ENCODE assay signal across 7 cellular contexts in genomic region chr1:154420172-154420571, GRCh38. TPM values are rescaled to one million over a fixed set of nuclear protein-coding genes. Genes with fewer than 3 reads are reported as not detected.
DNase-seq lines count a peak whose midpoint lies in the region; ATAC-seq, FAIRE-seq and TF ChIP-seq lines count a peak whose summit lies in the region.

No MANE protein-coding gene starts in this region.

- H3K4me2 ChIP-seq in PC-9, result peak overlapping the region; percentile 70

- H3K9me2 ChIP-seq in PC-9 (ENCODE audit: insufficient read depth), result no peaks in the 10 kb centered on the region

- DNase-seq in PC-9 (peak; percentile 53 to 54), amniotic epithelial cell (ENCODE audit: low read depth) (peak; percentile 85), right atrium auricular region (ENCODE audit: low spot score) (peak; percentile 97), small intestine (peak; percentile 69)

- no peaks in the 10 kb centered on the region for H3K27me3 ChIP-seq in PC-9 (ENCODE audit: insufficient read depth, low read depth)
- H3K27me3 ChIP-seq in right atrium auricular region, result no peaks in the 10 kb centered on the region
- H3K27me3 ChIP-seq in small intestine (ENCODE audit: control insufficient read depth in 2 of 2, insufficient read depth in 2 of 2, low read length in 2 of 2), result no peaks in the 10 kb centered on the region

- H4K20me1 ChIP-seq in PC-9 (ENCODE audit: insufficient read depth), result no peaks in the 10 kb centered on the region; the same call in 1 of the 2 replicates

- H2AFZ ChIP-seq in PC-9, result no peak overlapping the region

- no peak for FAIRE-seq in small intestine (lab: Jason Lieb, UNC)

- H3K4me3 ChIP-seq in PC-9 (no peak overlapping the region), right atrium auricular region (no peak overlapping the region), small intestine (ENCODE audit: low read depth in 1 of 2, low read length in 2 of 2) (no peak overlapping the region)

- H3K27ac ChIP-seq in PC-9, result peak overlapping the region; percentile 66
- H3K27ac ChIP-seq in right atrium auricular region, result peak overlapping the region; percentile 94 to 96
- peak overlapping the region; percentile 96 to 97 for H3K27ac ChIP-seq in small intestine (ENCODE audit: low read depth in 1 of 2, low read length in 1 of 2)

- H3F3A ChIP-seq in PC-9 (ENCODE audit: insufficient read depth, low read depth), result peaks cover 39% of the 10 kb centered on the region

- 35 to 49% (median 44%) methylated on average over 5 of the region's 5 CpGs for WGBS in small intestine, 3 donors

- ATAC-seq in GM19463 (IDR thresholded peaks at IDR 0.05; ENCODE audit: unreplicated experiment) (peak; percentile 65), HG03039 (IDR thresholded peaks at IDR 0.05; ENCODE audit: unreplicated experiment) (no peak), HG02970 (IDR thresholded peaks at IDR 0.05; ENCODE audit: low FRiP score, unreplicated experiment) (no peak)

- no peak for TF ChIP-seq CTCF in PC-9 (conservative IDR thresholded peaks at IDR 0.05)
- TF ChIP-seq CTCF in right atrium auricular region (IDR thresholded peaks at IDR 0.05), result no peak

- BruUV-seq in PC-9 (replicated peaks; lab: Mats Ljungman, UMichigan), result no TSS peak

- H3K79me2 ChIP-seq in PC-9 (ENCODE audit: low read depth), result no peaks in the 10 kb centered on the region

- intact Hi-C loops in PC-9 (cut with micrococcal nuclease; ENCODE audit: unreplicated experiment), result no loop called here

- CTCF ChIA-PET in PC-9 (lab: Charles Lee), result no interaction called here

- H3K4me1 ChIP-seq in PC-9 (replicated peaks; ENCODE audit: insufficient read depth), result peaks cover 52% of the 10 kb centered on the region
- peaks cover 0 to 91% of the 10 kb centered on the region in 2 donors for H3K4me1 ChIP-seq in right atrium auricular region
- H3K4me1 ChIP-seq in small intestine (ENCODE audit: control insufficient read depth in 2 of 2, insufficient read depth in 1 of 2, low read depth in 1 of 2, low read length in 1 of 2), result peaks cover 17 to 29% of the 10 kb centered on the region in 2 donors

- H3K9me3 ChIP-seq in PC-9 (ENCODE audit: insufficient read depth, low read depth) (no peaks in the 10 kb centered on the region), right atrium auricular region (no peaks in the 10 kb centered on the region), small intestine (ENCODE audit: control insufficient read depth, low read depth) (no peaks in the 10 kb centered on the region)

- H3K36me3 ChIP-seq in PC-9 (ENCODE audit: low read depth), result no peaks in the 10 kb centered on the region
- H3K36me3 ChIP-seq in right atrium auricular region, result no peaks in the 10 kb centered on the region
- H3K36me3 ChIP-seq in small intestine (ENCODE audit: control insufficient read depth in 2 of 2, insufficient read depth in 2 of 2, low read length in 2 of 2), result no peaks in the 10 kb centered on the region

- POLR2A ChIA-PET in PC-9 (lab: Charles Lee; ENCODE audit: unreplicated experiment), result interaction anchor here (0.6 kb wide), 1 partner anchor 13 kb away, joined by 3 read pairs; no protein-coding TSS in a partner anchor

RNA-seq across cellular contexts. Expression of gene IL6R, which starts 15.0 kb away (rescaled TPM):
- total RNA-seq in PC-9 (2021), result 1.5 and 3.2 TPM in 2 replicates
- 10 to 100 TPM; 11.8 to 21.8 TPM for total RNA-seq in right atrium auricular region
- polyA plus RNA-seq in small intestine, result 10 to 100 TPM; 10.7 to 21.2 (median 11.6) TPM
